8 cellular contexts compared by ENCODE assay signal in the genomic region with DNA sequence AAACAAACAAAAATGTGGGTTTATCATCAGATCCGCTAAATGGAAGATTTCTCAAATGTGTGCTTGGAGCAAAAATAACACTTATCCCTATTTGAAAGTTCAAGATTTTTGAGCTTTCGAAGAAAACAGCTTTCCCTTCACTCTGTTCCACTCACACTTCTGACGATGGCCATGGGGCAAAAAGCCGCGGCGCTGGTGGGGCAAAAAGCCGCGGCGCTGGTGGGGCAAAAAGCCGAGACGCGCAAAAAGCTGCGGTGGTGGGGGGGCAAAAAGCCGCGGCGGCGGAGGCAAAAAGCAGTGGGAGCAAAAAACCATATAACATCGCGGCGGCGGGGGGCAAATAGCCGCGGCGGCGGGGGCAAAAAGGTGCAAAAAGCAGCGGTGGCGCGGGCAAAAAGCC.
DNase-seq lines count a peak whose midpoint lies in the region; ATAC-seq, FAIRE-seq and TF ChIP-seq lines count a peak whose summit lies in the region.
"Not testable (repeated sequence)": the region's sequence is repeated elsewhere in the genome, so short reads cannot be mapped to it uniquely, and the experiment has no call there.

No MANE protein-coding gene starts in this region.

- H3K4me2 ChIP-seq in OCI-LY7 (ENCODE audit: low read length): peak overlapping the region; percentile 57
- not testable (repeated sequence) for H3K4me2 ChIP-seq in GM12878 (ENCODE audit: control insufficient read depth, insufficient read depth)

- not testable (repeated sequence) for TF ChIP-seq POLR2A in GM12878 (IDR thresholded peaks at IDR 0.05; ENCODE audit: low read depth, low read length)

- H3K27ac ChIP-seq in CD8-positive, alpha-beta memory T cell (ENCODE audit: low read depth, low read length); OCI-LY7 (ENCODE audit: low read depth, low read length, poor library complexity, severe bottlenecking); GM12878 (ENCODE audit: control insufficient read depth, insufficient read depth): not testable (repeated sequence)

- not testable (repeated sequence) for H3K27me3 ChIP-seq in CD8-positive, alpha-beta memory T cell (ENCODE audit: insufficient read depth, low read length, poor library complexity, severe bottlenecking); GM12878 (replicated peaks in 1 of 2; ENCODE audit: control insufficient read depth in 2 of 2, insufficient read depth in 2 of 2, low read length in 1 of 2)

- TF ChIP-seq EP300 in GM12878 (IDR thresholded peaks at IDR 0.05; ENCODE audit: borderline replicate concordance in 1 of 2, control insufficient read depth in 1 of 2, low read depth in 2 of 2, low read length in 2 of 2): not testable (repeated sequence)

- H3K9me3 ChIP-seq in CD8-positive, alpha-beta memory T cell (ENCODE audit: low read length); OCI-LY7 (ENCODE audit: low read length); GM12878 (replicated peaks; ENCODE audit: control insufficient read depth, insufficient read depth, low read length): not testable (repeated sequence)

- peak overlapping the region in 3 of 8 donors; percentile 55 to 80 (median 72) for H3K27ac Mint-ChIP-seq in CD8-positive, alpha-beta memory T cell
- H3K27ac Mint-ChIP-seq in activated CD4-positive, alpha-beta T cell treated with anti-CD3 and anti-CD28 coated beads, Interleukin-2, amount 10 ng/mL, durations not matched to agents 7 days and 5 days: peak overlapping the region; percentile 82
- not testable (repeated sequence) for H3K27ac Mint-ChIP-seq in glutamatergic neuron (ENCODE audit: unreplicated experiment); nephron progenitor cell
- H3K27ac Mint-ChIP-seq in stimulated activated naive CD8-positive, alpha-beta T cell treated with anti-CD3 and anti-CD28 coated beads, Interleukin-15, amount 100 ng/mL, for 72 hours: peak overlapping the region in 1 of 2 donors; percentile 63

- H3K36me3 Mint-ChIP-seq in CD8-positive, alpha-beta memory T cell; activated CD4-positive, alpha-beta T cell treated with anti-CD3 and anti-CD28 coated beads, Interleukin-2, amount 10 ng/mL, durations not matched to agents 7 days and 5 days (ENCODE audit: low read depth); glutamatergic neuron (ENCODE audit: unreplicated experiment); nephron progenitor cell (ENCODE audit: low read depth): not testable (repeated sequence)

- H4K20me1 ChIP-seq in OCI-LY7 (ENCODE audit: insufficient read depth, low read length); GM12878 (ENCODE audit: control insufficient read depth, insufficient read depth): not testable (repeated sequence)

- not testable (repeated sequence) for FAIRE-seq in GM12878 (lab: Jason Lieb, UNC)

- not testable (repeated sequence) for H2AFZ ChIP-seq in OCI-LY7 (ENCODE audit: low read length); GM12878 (ENCODE audit: control insufficient read depth, low read depth, low read length)

- not testable (repeated sequence) for H3K4me1 Mint-ChIP-seq in CD8-positive, alpha-beta memory T cell; activated CD4-positive, alpha-beta T cell treated with anti-CD3 and anti-CD28 coated beads, Interleukin-2, amount 10 ng/mL, durations not matched to agents 7 days and 5 days; glutamatergic neuron (ENCODE audit: low read depth, unreplicated experiment); nephron progenitor cell; stimulated activated naive CD8-positive, alpha-beta T cell treated with anti-CD3 and anti-CD28 coated beads, Interleukin-15, amount 100 ng/mL, for 72 hours

- H3K4me3 Mint-ChIP-seq in CD8-positive, alpha-beta memory T cell: peak overlapping the region in 5 of 7 donors; percentile 38 to 78 (median 78)
- peak overlapping the region; percentile 62 for H3K4me3 Mint-ChIP-seq in activated CD4-positive, alpha-beta T cell treated with anti-CD3 and anti-CD28 coated beads, Interleukin-2, amount 10 ng/mL, durations not matched to agents 7 days and 5 days
- H3K4me3 Mint-ChIP-seq in glutamatergic neuron (ENCODE audit: unreplicated experiment) (peak overlapping the region; percentile 47), nephron progenitor cell (peak overlapping the region; percentile 49)
- H3K4me3 Mint-ChIP-seq in stimulated activated naive CD8-positive, alpha-beta T cell treated with anti-CD3 and anti-CD28 coated beads, Interleukin-15, amount 100 ng/mL, for 72 hours: peak overlapping the region; percentile 58 to 76

- not testable (repeated sequence) for H3K36me3 ChIP-seq in CD8-positive, alpha-beta memory T cell (ENCODE audit: insufficient read depth, low read length); OCI-LY7 (ENCODE audit: insufficient read depth, low read length); GM12878 (ENCODE audit: control insufficient read depth in 2 of 2, insufficient read depth in 2 of 2, low read length in 1 of 2)

- DNase-seq in CD8-positive, alpha-beta memory T cell: peak in 1 of 5 donors; percentile 0
- DNase-seq in OCI-LY7 (ENCODE audit: low spot score): peak; percentile 0
- not testable (repeated sequence) for DNase-seq in activated CD4-positive, alpha-beta T cell treated with anti-CD3 and anti-CD28 coated beads, Interleukin-2, amount 10 ng/mL, durations not matched to agents 7 days and 5 days; GM12878 (ENCODE audit: low read depth, low spot score); glutamatergic neuron; nephron progenitor cell; stimulated activated naive CD8-positive, alpha-beta T cell treated with anti-CD3 and anti-CD28 coated beads, Interleukin-15, amount 100 ng/mL, for 72 hours
- peak; percentile 58 for DNase-seq in activated effector memory CD4-positive, alpha-beta T cell treated with anti-CD3 and anti-CD28 coated beads, Interleukin-2, amount 50 U/mL, for 16 hours

- not testable (repeated sequence) for H3K9me3 Mint-ChIP-seq in CD8-positive, alpha-beta memory T cell; activated CD4-positive, alpha-beta T cell treated with anti-CD3 and anti-CD28 coated beads, Interleukin-2, amount 10 ng/mL, durations not matched to agents 7 days and 5 days; glutamatergic neuron (ENCODE audit: unreplicated experiment); nephron progenitor cell; stimulated activated naive CD8-positive, alpha-beta T cell treated with anti-CD3 and anti-CD28 coated beads, Interleukin-15, amount 100 ng/mL, for 72 hours

- 61% methylated on average over 22 of the region's 28 CpGs for WGBS in GM12878 (ENCODE audit: insufficient coverage, insufficient replicate concordance, low lambda C conversion rate, missing lambda C conversion rate)

- H3K4me3 ChIP-seq in CD8-positive, alpha-beta memory T cell (ENCODE audit: low read length); GM12878: not testable (repeated sequence)
- peak overlapping the region; percentile 68 for H3K4me3 ChIP-seq in OCI-LY7 (ENCODE audit: low read depth, low read length, poor library complexity, severe bottlenecking)

- ATAC-seq in GM12878; stimulated activated naive CD8-positive, alpha-beta T cell treated with anti-CD3 and anti-CD28 coated beads, Interleukin-15, amount 100 ng/mL, for 72 hours: not testable (repeated sequence)

- SMC1A ChIA-PET in GM12878 (lab: Charles Lee; ENCODE audit: uncharacterized antibody, unreplicated experiment): not testable (repeated sequence)

- H3K9ac ChIP-seq in GM12878 (ENCODE audit: control insufficient read depth, insufficient read depth, low read length): not testable (repeated sequence)

- RAD21 ChIA-PET in GM12878 (lab: Charles Lee; ENCODE audit: unreplicated experiment): not testable (repeated sequence)

- intact Hi-C loops in OCI-LY7 (cut with micrococcal nuclease; ENCODE audit: unreplicated experiment); GM12878 (cut with micrococcal nuclease; ENCODE audit: unreplicated experiment): not testable (repeated sequence)

- POLR2A ChIA-PET in CD8-positive, alpha-beta memory T cell (lab: Charles Lee); OCI-LY7 (lab: Charles Lee); activated CD4-positive, alpha-beta T cell treated with anti-CD3 and anti-CD28 coated beads, Interleukin-2, amount 10 ng/mL, durations not matched to agents 7 days and 5 days (lab: Charles Lee); GM12878 (lab: Charles Lee): not testable (repeated sequence)

- H3K79me2 ChIP-seq in OCI-LY7 (ENCODE audit: insufficient read depth, low read depth, low read length); GM12878 (ENCODE audit: control insufficient read depth, insufficient read depth, low read length): not testable (repeated sequence)

- in situ Hi-C loops in GM12878 (cut with MboI): not testable (repeated sequence)

- TF ChIP-seq CTCF in OCI-LY7 (conservative IDR thresholded peaks at IDR 0.05; ENCODE audit: low read length); GM12878 (IDR thresholded peaks at IDR 0.05 in 2 of 3, conservative IDR thresholded peaks at IDR 0.05 in 1 of 3; ENCODE audit: control insufficient read depth in 2 of 3, extremely low read depth in 1 of 3, insufficient read depth in 1 of 3, low read depth in 3 of 3, low read length in 3 of 3); glutamatergic neuron (IDR thresholded peaks at IDR 0.05; ENCODE audit: partially characterized antibody, unreplicated experiment); nephron progenitor cell (IDR thresholded peaks at IDR 0.05): not testable (repeated sequence)

- BruUV-seq in OCI-LY7 (replicated peaks; lab: Mats Ljungman, UMichigan); GM12878 (replicated peaks; lab: Mats Ljungman, UMichigan): not testable (repeated sequence)

- not testable (repeated sequence) for TF ChIP-seq RAD21 in GM12878 (IDR thresholded peaks at IDR 0.05; ENCODE audit: insufficient read depth, low read depth, low read length)

- not testable (repeated sequence) for H3K27me3 Mint-ChIP-seq in CD8-positive, alpha-beta memory T cell; activated CD4-positive, alpha-beta T cell treated with anti-CD3 and anti-CD28 coated beads, Interleukin-2, amount 10 ng/mL, durations not matched to agents 7 days and 5 days; glutamatergic neuron (ENCODE audit: unreplicated experiment); nephron progenitor cell (ENCODE audit: low read depth, poor library complexity)
- H3K27me3 Mint-ChIP-seq in stimulated activated naive CD8-positive, alpha-beta T cell treated with anti-CD3 and anti-CD28 coated beads, Interleukin-15, amount 100 ng/mL, for 72 hours: peaks cover 24% of the 10 kb centered on the region

- CTCF ChIA-PET in CD8-positive, alpha-beta memory T cell (lab: Charles Lee); OCI-LY7 (lab: Charles Lee; ENCODE audit: unreplicated experiment); activated CD4-positive, alpha-beta T cell treated with anti-CD3 and anti-CD28 coated beads, Interleukin-2, amount 10 ng/mL, durations not matched to agents 7 days and 5 days (lab: Charles Lee); GM12878 (lab: Yijun Ruan, JAX): not testable (repeated sequence)

- H3K9me2 ChIP-seq in OCI-LY7 (ENCODE audit: insufficient read depth, low read length): not testable (repeated sequence)

- not testable (repeated sequence) for H3K4me1 ChIP-seq in CD8-positive, alpha-beta memory T cell (ENCODE audit: insufficient read depth, low read length); OCI-LY7 (ENCODE audit: insufficient read depth, low read length, poor library complexity, severe bottlenecking); GM12878 (ENCODE audit: control insufficient read depth, insufficient read depth, low read length)
